ENCODE assay signal across 8 cellular contexts in the genomic region with DNA sequence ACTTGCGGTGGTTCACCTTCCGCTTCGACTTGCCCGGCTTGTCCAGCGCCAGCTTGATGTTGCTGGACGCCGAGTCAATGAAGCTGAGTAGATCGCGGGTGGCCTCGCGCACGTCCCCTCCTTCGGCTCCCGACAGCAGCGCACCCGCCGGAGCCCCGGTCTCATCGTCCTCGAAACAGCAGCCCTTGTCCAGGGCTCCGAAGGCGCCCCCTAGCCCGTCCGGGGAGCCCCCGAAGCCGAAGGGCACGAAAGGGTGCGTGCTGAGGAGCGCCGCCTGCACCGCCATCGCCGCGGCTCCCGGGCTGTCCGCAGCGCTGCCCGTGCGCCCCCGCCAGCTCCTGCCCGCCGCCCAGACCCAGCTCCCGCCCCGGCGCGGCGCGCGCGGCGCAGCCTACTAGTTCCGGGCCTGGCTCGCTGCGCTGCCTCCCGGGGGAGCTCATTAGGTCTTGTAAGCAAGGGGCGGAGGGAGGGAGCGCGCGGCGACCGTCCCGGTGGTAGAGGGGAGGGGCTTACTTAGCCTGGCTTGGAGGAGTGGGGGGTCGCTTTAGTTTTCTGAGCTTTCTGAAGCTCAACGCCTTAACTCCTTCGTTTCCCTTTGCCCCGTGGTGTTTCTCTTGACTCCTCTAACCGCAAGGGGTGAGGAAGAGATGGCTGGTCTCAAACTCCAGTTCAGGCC. TPM values are rescaled to one million over a fixed set of nuclear protein-coding genes. Genes with fewer than 3 reads are reported as not detected.
DNase-seq lines count a peak whose midpoint lies in the region; ATAC-seq and TF ChIP-seq lines count a peak whose summit lies in the region.

Gene FAM181B (minus strand): TSS at position 421 of the 676 bp plus-strand sequence. CDS start 135 bp downstream, at position 286.

- peaks cover 4% of the 10 kb centered on the region for H3K4me1 Mint-ChIP-seq in activated CD8-positive, alpha-beta T cell treated with anti-CD3 and anti-CD28 coated beads for 36 hours (ENCODE audit: low read depth)

- TF ChIP-seq CTCF in activated CD8-positive, alpha-beta T cell treated with anti-CD3 and anti-CD28 coated beads for 36 hours (IDR thresholded peaks at IDR 0.05) = no peak
- TF ChIP-seq CTCF in esophagus muscularis mucosa (IDR thresholded peaks at IDR 0.05) = no peak
- TF ChIP-seq CTCF in mucosa of descending colon (IDR thresholded peaks at IDR 0.05) = no peak
- no peak for TF ChIP-seq CTCF in thyroid gland (IDR thresholded peaks at IDR 0.05)

- peak; percentile 76 for ATAC-seq in activated CD8-positive, alpha-beta T cell treated with anti-CD3 and anti-CD28 coated beads for 36 hours
- ATAC-seq in mucosa of descending colon = peak; percentile 81

- in situ Hi-C loops in G401 (cut with HindIII; ENCODE audit: low sequenced_read_pairs) = no loop called here

- H3K4me3 ChIP-seq in MG63 = peak within 1 kb of the TSS; percentile 37
- H3K4me3 ChIP-seq in esophagus muscularis mucosa = peak within 1 kb of the TSS; percentile 64 to 74 (median 68)
- H3K4me3 ChIP-seq in mucosa of descending colon = no peak within 1 kb of the TSS
- peak within 1 kb of the TSS; percentile 38 to 58 (median 54) for H3K4me3 ChIP-seq in thyroid gland (replicated peaks in 1 of 3)

- H3K36me3 ChIP-seq in MG63 = no peaks in the 10 kb centered on the region
- no peaks in the 10 kb centered on the region for H3K36me3 ChIP-seq in esophagus muscularis mucosa
- H3K36me3 ChIP-seq in mucosa of descending colon (ENCODE audit: low read depth) = no peaks in the 10 kb centered on the region
- no peaks in the 10 kb centered on the region for H3K36me3 ChIP-seq in thyroid gland

- H3K27me3 Mint-ChIP-seq in activated CD8-positive, alpha-beta T cell treated with anti-CD3 and anti-CD28 coated beads for 36 hours = peaks cover 54% of the 10 kb centered on the region

- peak within 1 kb of the TSS; percentile 56 to 70 (median 66) for H3K27ac ChIP-seq in esophagus muscularis mucosa (replicated peaks in 1 of 4)
- H3K27ac ChIP-seq in thyroid gland = peak within 1 kb of the TSS; percentile 47 to 61 (median 52)

- no peaks in the 10 kb centered on the region for H3K36me3 Mint-ChIP-seq in activated CD8-positive, alpha-beta T cell treated with anti-CD3 and anti-CD28 coated beads for 36 hours (ENCODE audit: low read depth)

- H3K9me3 ChIP-seq in MG63 (no peaks in the 10 kb centered on the region), esophagus muscularis mucosa (no peaks in the 10 kb centered on the region), mucosa of descending colon (no peaks in the 10 kb centered on the region), thyroid gland (no peaks in the 10 kb centered on the region)

- intact Hi-C loops in activated CD8-positive, alpha-beta T cell treated with anti-CD3 and anti-CD28 coated beads for 36 hours (cut with micrococcal nuclease) = no loop called here
- intact Hi-C loops in esophagus muscularis mucosa (cut with DNase I) = no loop called here
- intact Hi-C loops in mucosa of descending colon (cut with DNase I, micrococcal nuclease) = no loop called here
- intact Hi-C loops in thyroid gland (cut with DNase I) = no loop called here

- TF ChIP-seq POLR2A in esophagus muscularis mucosa (IDR thresholded peaks at IDR 0.05; ENCODE audit: low read depth) = no peak
- TF ChIP-seq POLR2A in thyroid gland (IDR thresholded peaks at IDR 0.05) = peak in 1 of 2 donors; percentile 79

- CTCF ChIA-PET in activated CD8-positive, alpha-beta T cell treated with anti-CD3 and anti-CD28 coated beads for 36 hours (lab: Charles Lee) = interaction anchor here (1.4 to 2.6 kb wide), 4 partner anchors 14 to 517 kb away, joined by 3 to 9 read pairs (median 4); no protein-coding TSS in a partner anchor

- DNase-seq in G401 (ENCODE audit: low spot score) (peak; percentile 20), MG63 (peak; percentile 39), esophagus muscularis mucosa (ENCODE audit: extremely low spot score) (no peak), mucosa of descending colon (peak; percentile 42 to 61 (median 55)), thyroid gland (peak; percentile 68 to 78), NCI-H2107 (lab: John Stamatoyannopoulos, UW) (no peak), glomerular visceral epithelial cell (ENCODE audit: extremely low spot score) (no peak)
- DNase-seq in activated CD8-positive, alpha-beta T cell treated with anti-CD3 and anti-CD28 coated beads for 36 hours = peak; percentile 44

- H3K27ac Mint-ChIP-seq in activated CD8-positive, alpha-beta T cell treated with anti-CD3 and anti-CD28 coated beads for 36 hours = no peak within 1 kb of the TSS

- no peak for TF ChIP-seq EP300 in esophagus muscularis mucosa (IDR thresholded peaks at IDR 0.05)

- 2% methylated on average over 12 of the region's 67 CpGs for WGBS in esophagus muscularis mucosa
- 0 to 1% methylated on average over 12 to 27 of the region's 67 CpGs for WGBS in thyroid gland, 2 donors

- H3K4me1 ChIP-seq in esophagus muscularis mucosa (peaks cover 6 to 31% (median 20%) of the 10 kb centered on the region in 4 donors), mucosa of descending colon (ENCODE audit: low read depth) (peaks cover 4% of the 10 kb centered on the region), thyroid gland (no peaks in the 10 kb centered on the region)

- H3K9me3 Mint-ChIP-seq in activated CD8-positive, alpha-beta T cell treated with anti-CD3 and anti-CD28 coated beads for 36 hours = no peaks in the 10 kb centered on the region

- H3K4me3 Mint-ChIP-seq in activated CD8-positive, alpha-beta T cell treated with anti-CD3 and anti-CD28 coated beads for 36 hours = peak within 1 kb of the TSS; percentile 52

- POLR2A ChIA-PET in activated CD8-positive, alpha-beta T cell treated with anti-CD3 and anti-CD28 coated beads for 36 hours (lab: Charles Lee) = no interaction called here

- H3K27me3 ChIP-seq in MG63 (peaks cover 48% of the 10 kb centered on the region), esophagus muscularis mucosa (peaks cover 0 to 59% (median 9%) of the 10 kb centered on the region in 4 donors), thyroid gland (no peaks in the 10 kb centered on the region)

RNA-seq across cellular contexts. Expression of gene FAM181B, which starts in this region (rescaled TPM):
- total RNA-seq in G401 (2014; rRNA removed; shearing (Covaris generic)) = not detected in 2 replicates
- not detected in 2 replicates for total RNA-seq in MG63 (2014; rRNA removed; shearing (Covaris generic); ENCODE audit: low replicate concordance)
- not detected for total RNA-seq in activated CD8-positive, alpha-beta T cell treated with anti-CD3 and anti-CD28 coated beads for 36 hours
- total RNA-seq in esophagus muscularis mucosa = 1 to 10 TPM in 3 of 4 donors, under 1 TPM in 1; 0.83 to 1.6 (median 1.2) TPM
- total RNA-seq in mucosa of descending colon = 1 to 10 TPM in 1 of 3 donors, under 1 TPM in 1, not detected in 1; 0.19 to 1.3 TPM
- 1 to 10 TPM in 3 of 4 donors, under 1 TPM in 1; 0.94 to 5.1 (median 1.5) TPM for total RNA-seq in thyroid gland

Comparison
In these comparisons a context has a peak if more than half of its experiments do, and no peak if none do; other contexts are left out.
1. Peak in DNase-seq in G401; RNA of the gene not detected or under 1 TPM.
2. Peak in DNase-seq and H3K4me3 ChIP-seq in MG63; RNA of the gene not detected or under 1 TPM.
3. Peak in DNase-seq and ATAC-seq in activated CD8-positive, alpha-beta T cell treated with anti-CD3 and anti-CD28 coated beads for 36 hours; RNA of the gene not detected or under 1 TPM.
4. DNase-seq: peak in mucosa of descending colon (3 of 3) and thyroid gland (2 of 2); none in esophagus muscularis mucosa (single experiment), NCI-H2107 (single experiment) and glomerular visceral epithelial cell (single experiment).